In the genomic region with DNA sequence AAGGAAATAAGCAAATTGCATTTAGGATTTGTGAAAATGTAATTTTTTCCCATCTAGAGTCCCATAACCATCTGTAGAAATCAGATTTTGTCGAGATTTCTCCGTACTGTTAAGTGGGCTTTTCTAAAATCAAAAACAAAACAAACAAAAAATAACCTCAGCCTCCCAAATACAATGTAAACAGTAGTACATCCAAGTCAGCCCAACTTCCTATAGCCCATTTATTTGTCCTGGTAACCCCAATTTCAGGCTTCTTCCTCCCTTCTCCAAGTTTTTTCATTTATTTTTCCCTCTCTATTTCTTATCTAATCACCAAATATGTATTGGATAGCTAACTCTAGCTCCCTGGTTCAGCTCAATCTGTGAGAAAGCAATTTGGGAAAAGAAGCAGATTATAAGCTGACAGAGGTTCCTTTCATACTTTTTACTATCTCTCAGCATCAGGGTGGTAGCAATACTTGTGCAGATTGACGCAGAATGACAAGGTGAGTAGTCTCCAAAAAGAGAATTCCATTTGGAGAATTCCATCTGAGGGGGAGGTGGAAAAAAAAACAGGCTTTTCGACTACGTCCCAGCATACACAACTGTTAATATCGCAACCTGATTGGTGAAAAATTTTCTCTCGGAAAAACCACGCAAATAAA, we compare ENCODE assay signal across 8 cellular contexts.
DNase-seq lines count a peak whose midpoint lies in the region; ATAC-seq and TF ChIP-seq lines count a peak whose summit lies in the region.

No MANE protein-coding gene starts in this region.

- ATAC-seq in T-helper 17 cell: no peak
- ATAC-seq in stimulated activated naive B cell treated with anti-CD40 and anti-IgM and Interleukin-4, amounts not matched to agents 10 μg/mL and 1 μg/mL and 100 μg/mL, for 72 hours (replicated peaks): no peak
- ATAC-seq in HG03135 (IDR thresholded peaks at IDR 0.05; ENCODE audit: unreplicated experiment): no peak

- H3K36me3 Mint-ChIP-seq in activated T-cell treated with anti-CD3 and anti-CD28 coated beads, Interleukin-2, amount 50 U/mL, for 24 hours (ENCODE audit: low read depth): peaks cover 2% of the 10 kb centered on the region
- H3K36me3 Mint-ChIP-seq in T-helper 17 cell (ENCODE audit: low read depth): no peaks in the 10 kb centered on the region
- H3K36me3 Mint-ChIP-seq in stimulated activated naive B cell treated with anti-CD40 and anti-IgM and Interleukin-4, amounts not matched to agents 10 μg/mL and 1 μg/mL and 100 μg/mL, for 72 hours: peaks cover 2 to 18% of the 10 kb centered on the region in 2 donors

- peak overlapping the region; percentile 82 for H3K4me3 Mint-ChIP-seq in activated T-cell treated with anti-CD3 and anti-CD28 coated beads, Interleukin-2, amount 50 U/mL, for 24 hours
- peak overlapping the region; percentile 93 for H3K4me3 Mint-ChIP-seq in T-helper 17 cell
- H3K4me3 Mint-ChIP-seq in stimulated activated naive B cell treated with anti-CD40 and anti-IgM and Interleukin-4, amounts not matched to agents 10 μg/mL and 1 μg/mL and 100 μg/mL, for 72 hours: peak overlapping the region; percentile 92

- H3K27ac ChIP-seq in esophagus squamous epithelium (peak overlapping the region; percentile 83 to 95 (median 90)), uterus (no peak overlapping the region), substantia nigra (ENCODE audit: low read depth, low read length, poor library complexity, severe bottlenecking) (no peak overlapping the region)

- no peaks in the 10 kb centered on the region for H3K27me3 Mint-ChIP-seq in activated T-cell treated with anti-CD3 and anti-CD28 coated beads, Interleukin-2, amount 50 U/mL, for 24 hours
- H3K27me3 Mint-ChIP-seq in T-helper 17 cell: no peaks in the 10 kb centered on the region
- no peaks in the 10 kb centered on the region for H3K27me3 Mint-ChIP-seq in stimulated activated naive B cell treated with anti-CD40 and anti-IgM and Interleukin-4, amounts not matched to agents 10 μg/mL and 1 μg/mL and 100 μg/mL, for 72 hours

- H3K4me1 ChIP-seq in esophagus squamous epithelium: peaks cover 0 to 35% (median 15%) of the 10 kb centered on the region in 3 donors
- no peaks in the 10 kb centered on the region for H3K4me1 ChIP-seq in uterus

- H3K9me3 Mint-ChIP-seq in activated T-cell treated with anti-CD3 and anti-CD28 coated beads, Interleukin-2, amount 50 U/mL, for 24 hours: no peaks in the 10 kb centered on the region
- H3K9me3 Mint-ChIP-seq in stimulated activated naive B cell treated with anti-CD40 and anti-IgM and Interleukin-4, amounts not matched to agents 10 μg/mL and 1 μg/mL and 100 μg/mL, for 72 hours: no peaks in the 10 kb centered on the region

- peaks cover 39% of the 10 kb centered on the region for H3K4me1 Mint-ChIP-seq in activated T-cell treated with anti-CD3 and anti-CD28 coated beads, Interleukin-2, amount 50 U/mL, for 24 hours (ENCODE audit: low read depth)
- peaks cover 28% of the 10 kb centered on the region for H3K4me1 Mint-ChIP-seq in T-helper 17 cell
- H3K4me1 Mint-ChIP-seq in stimulated activated naive B cell treated with anti-CD40 and anti-IgM and Interleukin-4, amounts not matched to agents 10 μg/mL and 1 μg/mL and 100 μg/mL, for 72 hours: peaks cover 17 to 34% of the 10 kb centered on the region in 2 donors

- DNase-seq in activated T-cell treated with anti-CD3 and anti-CD28 coated beads, Interleukin-2, amount 50 U/mL, for 24 hours: no peak
- DNase-seq in activated T-cell treated with anti-CD3 and anti-CD28 coated beads for 4 hours: no peak
- DNase-seq in T-helper 17 cell: no peak
- DNase-seq in esophagus squamous epithelium (lab: John Stamatoyannopoulos, UW): no peak
- no peak for DNase-seq in stimulated activated naive B cell treated with anti-CD40 and anti-IgM and Interleukin-4, amounts not matched to agents 10 μg/mL and 1 μg/mL and 100 μg/mL, for 72 hours
- DNase-seq in uterus: no peak
- DNase-seq in substantia nigra (lab: John Stamatoyannopoulos, UW): no peak

- peak overlapping the region; percentile 95 for H3K27ac Mint-ChIP-seq in activated T-cell treated with anti-CD3 and anti-CD28 coated beads, Interleukin-2, amount 50 U/mL, for 24 hours
- peak overlapping the region; percentile 98 for H3K27ac Mint-ChIP-seq in T-helper 17 cell
- H3K27ac Mint-ChIP-seq in stimulated activated naive B cell treated with anti-CD40 and anti-IgM and Interleukin-4, amounts not matched to agents 10 μg/mL and 1 μg/mL and 100 μg/mL, for 72 hours: peak overlapping the region; percentile 100

- TF ChIP-seq CTCF in esophagus squamous epithelium (IDR thresholded peaks at IDR 0.05): no peak
- no peak for TF ChIP-seq CTCF in uterus (IDR thresholded peaks at IDR 0.05)

- WGBS in esophagus squamous epithelium, 2 donors: 22 to 35% methylated on average over 8 of the region's 8 CpGs

- TF ChIP-seq POLR2A in esophagus squamous epithelium (IDR thresholded peaks at IDR 0.05): no peak
- TF ChIP-seq POLR2A in uterus (IDR thresholded peaks at IDR 0.05): no peak

- no peaks in the 10 kb centered on the region for H3K36me3 ChIP-seq in esophagus squamous epithelium
- no peaks in the 10 kb centered on the region for H3K36me3 ChIP-seq in uterus

- H3K9me3 ChIP-seq in T-helper 17 cell (ENCODE audit: control insufficient read depth, low read length, poor library complexity, severe bottlenecking) (no peaks in the 10 kb centered on the region), esophagus squamous epithelium (no peaks in the 10 kb centered on the region), uterus (no peaks in the 10 kb centered on the region)

- intact Hi-C loops in esophagus squamous epithelium (cut with DNase I) (no loop called here), uterus (cut with DNase I; ENCODE audit: low total_unique reads) (no loop called here)

- H3K27me3 ChIP-seq in esophagus squamous epithelium (peaks cover 0 to 78% (median 4%) of the 10 kb centered on the region in 4 donors), uterus (peaks cover 0 to 14% of the 10 kb centered on the region in 2 donors)

- H3K4me3 ChIP-seq in esophagus squamous epithelium (peak overlapping the region; percentile 31 to 69 (median 62)), uterus (no peak overlapping the region)

Comparison
In these comparisons a context has a peak if more than half of its experiments do, and no peak if none do; other contexts are left out.
1. H3K27ac ChIP-seq: peak in esophagus squamous epithelium (4 of 4); none in uterus (0 of 2) and substantia nigra (single experiment).
2. H3K4me3 ChIP-seq: peak in esophagus squamous epithelium (4 of 4); none in uterus (0 of 2).
3. Peak in every context shown above with its lines, with median percentiles within 50 percentile points of each other: H3K27ac Mint-ChIP-seq and H3K4me3 Mint-ChIP-seq.